ENCODE assay signal across 8 cellular contexts in the genomic region with DNA sequence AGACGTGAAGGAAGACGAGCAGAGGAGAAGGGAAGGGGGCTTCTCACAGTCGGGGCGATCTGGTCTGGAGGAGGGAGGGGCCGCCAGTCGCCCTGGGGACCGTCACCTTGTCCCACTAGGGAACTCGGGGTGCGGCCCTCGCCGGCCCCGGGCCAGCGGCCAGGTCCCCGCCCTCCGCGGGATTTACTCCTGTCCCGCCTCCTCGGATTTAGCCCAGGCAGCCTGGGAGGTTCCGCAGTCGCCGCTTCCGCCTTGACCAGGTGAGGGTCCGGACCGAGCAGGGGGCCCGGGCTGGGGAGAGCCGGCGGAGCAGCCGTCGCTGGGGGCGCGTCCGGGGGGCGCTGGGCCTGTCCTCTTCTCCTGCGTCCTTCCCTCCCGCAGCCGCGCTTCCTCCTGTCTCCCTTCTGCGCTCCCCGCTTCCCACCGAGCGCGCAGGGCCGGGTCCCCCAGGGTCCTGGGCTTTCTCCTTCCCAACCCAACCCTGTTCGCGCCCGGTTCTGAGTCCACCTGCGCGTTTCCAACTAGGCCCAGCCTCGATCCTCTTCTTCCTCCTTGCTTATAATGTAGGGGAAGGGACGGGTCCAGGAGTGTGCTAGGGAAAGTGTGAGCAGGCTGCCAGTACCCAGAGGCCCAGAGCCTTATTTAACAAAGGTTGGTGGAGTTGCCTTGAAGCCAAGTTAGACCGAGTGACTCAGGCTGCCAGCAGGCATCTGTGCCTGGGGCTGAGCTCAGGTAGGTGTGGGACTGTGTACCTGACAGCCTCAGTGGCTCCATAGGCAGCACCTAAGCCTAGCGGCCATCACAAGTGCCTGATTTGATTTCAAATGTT. TPM values are rescaled to one million over a fixed set of nuclear protein-coding genes. Genes with fewer than 3 reads are reported as not detected.
DNase-seq lines count a peak whose midpoint lies in the region; ATAC-seq, FAIRE-seq and TF ChIP-seq lines count a peak whose summit lies in the region.

A gene (plus strand): TSS at position 235 of the 829 bp plus-strand sequence. CDS start 1,838 bp downstream, outside the sequence.

- POLR2A ChIA-PET in Panc1 (lab: Charles Lee): no interaction called here

- H3K4me1 Mint-ChIP-seq in CD14-positive monocyte: peaks cover 18% of the 10 kb centered on the region
- H3K4me1 Mint-ChIP-seq in osteocyte (ENCODE audit: unreplicated experiment): peaks cover 10% of the 10 kb centered on the region

- peaks cover 51 to 80% (median 65%) of the 10 kb centered on the region in 3 donors for H3K27me3 Mint-ChIP-seq in CD14-positive monocyte (ENCODE audit: low read depth in 3 of 3)
- H3K27me3 Mint-ChIP-seq in osteocyte (ENCODE audit: unreplicated experiment): peaks cover 45% of the 10 kb centered on the region

- TF ChIP-seq CTCF in CD14-positive monocyte (IDR thresholded peaks at IDR 0.05): no peak
- no peak for TF ChIP-seq CTCF in Panc1 (IDR thresholded peaks at IDR 0.05)
- no peak for TF ChIP-seq CTCF in osteocyte (IDR thresholded peaks at IDR 0.05)

- in situ Hi-C loops in Panc1 (cut with HindIII; ENCODE audit: low pct_unique_long_range_greater_than_20kb, low sequenced_read_pairs): no loop called here

- peak within 1 kb of the TSS; percentile 68 for H3K27ac ChIP-seq in Panc1 (ENCODE audit: low read length)

- CTCF ChIA-PET in Panc1 (lab: Charles Lee): no interaction called here

- H3K27ac Mint-ChIP-seq in CD14-positive monocyte (peak within 1 kb of the TSS in 1 of 7 donors; percentile 57), osteocyte (ENCODE audit: unreplicated experiment) (no peak within 1 kb of the TSS)

- peak within 1 kb of the TSS; percentile 10 to 84 for H3K4me3 Mint-ChIP-seq in CD14-positive monocyte
- H3K4me3 Mint-ChIP-seq in osteocyte (ENCODE audit: unreplicated experiment): peak within 1 kb of the TSS; percentile 54

- H3K4me3 ChIP-seq in Panc1 (ENCODE audit: low read depth in 2 of 2, low read length in 2 of 2): peak within 1 kb of the TSS; percentile 51 to 63

- intact Hi-C loops in CD14-positive monocyte (cut with micrococcal nuclease) (no loop called here), Panc1 (cut with micrococcal nuclease; ENCODE audit: unreplicated experiment) (no loop called here)

- H3K4me1 ChIP-seq in Panc1 (ENCODE audit: control insufficient read depth, insufficient read depth, low read length): no peaks in the 10 kb centered on the region

- no peak for FAIRE-seq in GM19239 (lab: Jason Lieb, UNC)

- DNase-seq in CD14-positive monocyte (ENCODE audit: low spot score) (no peak), Panc1 (ENCODE audit: low read depth, low spot score) (no peak), glomerular visceral epithelial cell (ENCODE audit: extremely low spot score) (peak; percentile 58), osteocyte (ENCODE audit: extremely low spot score, unreplicated experiment) (no peak), GOT3 (lab: John Stamatoyannopoulos, UW) (no peak), GM19239 (ENCODE audit: insufficient read length, low spot score) (no peak), erythroblast (lab: John Stamatoyannopoulos, UW) (no peak)
- DNase-seq in activated CD8-positive, alpha-beta memory T cell treated with anti-CD3 and anti-CD28 coated beads for 24 hours: no peak

- peaks cover 2% of the 10 kb centered on the region; the same call in 1 of the 2 replicates for H3K36me3 ChIP-seq in Panc1 (ENCODE audit: control insufficient read depth, insufficient read depth, low read length)

- H3K36me3 Mint-ChIP-seq in CD14-positive monocyte (peaks cover 2 to 12% of the 10 kb centered on the region in 2 donors), osteocyte (ENCODE audit: unreplicated experiment) (peaks cover 2% of the 10 kb centered on the region)

- no peak for TF ChIP-seq POLR2A in erythroblast (IDR thresholded peaks at IDR 0.05; ENCODE audit: low read length)

- no peaks in the 10 kb centered on the region for H3K27me3 ChIP-seq in Panc1 (ENCODE audit: control insufficient read depth, insufficient read depth, low read length)

- H3K9me3 Mint-ChIP-seq in CD14-positive monocyte (peaks cover 7 to 21% (median 15%) of the 10 kb centered on the region in 7 donors), osteocyte (ENCODE audit: unreplicated experiment) (peaks cover 7% of the 10 kb centered on the region)

- BruUV-seq in Panc1 (replicated peaks; lab: Mats Ljungman, UMichigan): no TSS peak

- peak; percentile 83 for ATAC-seq in Panc1

- H3K9me3 ChIP-seq in Panc1 (ENCODE audit: control insufficient read depth, insufficient read depth, low read depth, low read length): peaks cover 3% of the 10 kb centered on the region; the same call in 1 of the 2 replicates

RNA-seq across cellular contexts. Expression of the gene that starts here (rescaled TPM):
- polyA plus RNA-seq in CD14-positive monocyte: not detected
- 6.2 TPM for total RNA-seq in Panc1 (2021; ENCODE audit: unreplicated experiment)
- polyA plus RNA-seq in Panc1 (2012; ENCODE audit: insufficient read length): 7.2 TPM
- total RNA-seq in osteocyte: not detected in 2 replicates
